2 cellular contexts compared by ENCODE assay signal in the genomic region with DNA sequence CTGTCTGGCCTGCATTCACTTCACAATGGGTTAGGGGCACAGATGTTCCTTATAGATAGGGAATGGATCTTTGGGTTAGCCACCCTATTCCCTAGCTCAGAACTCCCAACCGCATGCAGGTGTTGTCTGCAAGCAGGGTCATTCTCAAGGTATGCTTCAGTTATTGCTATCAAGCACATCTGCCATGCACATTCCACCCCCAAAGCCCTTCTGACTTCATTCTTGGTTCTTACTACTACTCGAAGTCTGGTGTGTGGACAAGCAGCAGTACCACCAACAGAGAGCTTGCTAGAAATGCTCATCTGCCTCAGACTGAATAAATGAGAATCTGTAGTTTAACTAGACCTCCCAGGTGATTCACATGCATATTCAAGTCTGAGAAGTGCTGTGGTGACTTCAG.
TF ChIP-seq lines count a peak whose summit lies in the region.

No MANE protein-coding gene starts in this region.

TF ChIP-seq in GM23338, 12 proteins besides CTCF, POLR2A, EP300 and RAD21 (continued from another document):
- TF ChIP-seq JUNB (IDR thresholded peaks at IDR 0.05; ENCODE audit: unreplicated experiment): no peak

TF ChIP-seq in WTC11, 78 proteins besides CTCF, POLR2A, EP300 and RAD21 (continued from another document):
- TF ChIP-seq, protein P1, sequence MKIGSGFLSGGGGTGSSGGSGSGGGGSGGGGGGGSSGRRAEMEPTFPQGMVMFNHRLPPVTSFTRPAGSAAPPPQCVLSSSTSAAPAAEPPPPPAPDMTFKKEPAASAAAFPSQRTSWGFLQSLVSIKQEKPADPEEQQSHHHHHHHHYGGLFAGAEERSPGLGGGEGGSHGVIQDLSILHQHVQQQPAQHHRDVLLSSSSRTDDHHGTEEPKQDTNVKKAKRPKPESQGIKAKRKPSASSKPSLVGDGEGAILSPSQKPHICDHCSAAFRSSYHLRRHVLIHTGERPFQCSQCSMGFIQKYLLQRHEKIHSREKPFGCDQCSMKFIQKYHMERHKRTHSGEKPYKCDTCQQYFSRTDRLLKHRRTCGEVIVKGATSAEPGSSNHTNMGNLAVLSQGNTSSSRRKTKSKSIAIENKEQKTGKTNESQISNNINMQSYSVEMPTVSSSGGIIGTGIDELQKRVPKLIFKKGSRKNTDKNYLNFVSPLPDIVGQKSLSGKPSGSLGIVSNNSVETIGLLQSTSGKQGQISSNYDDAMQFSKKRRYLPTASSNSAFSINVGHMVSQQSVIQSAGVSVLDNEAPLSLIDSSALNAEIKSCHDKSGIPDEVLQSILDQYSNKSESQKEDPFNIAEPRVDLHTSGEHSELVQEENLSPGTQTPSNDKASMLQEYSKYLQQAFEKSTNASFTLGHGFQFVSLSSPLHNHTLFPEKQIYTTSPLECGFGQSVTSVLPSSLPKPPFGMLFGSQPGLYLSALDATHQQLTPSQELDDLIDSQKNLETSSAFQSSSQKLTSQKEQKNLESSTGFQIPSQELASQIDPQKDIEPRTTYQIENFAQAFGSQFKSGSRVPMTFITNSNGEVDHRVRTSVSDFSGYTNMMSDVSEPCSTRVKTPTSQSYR (CRISPR knock-in tag; IDR thresholded peaks at IDR 0.05): no peak
- no peak for TF ChIP-seq ATF1 (CRISPR knock-in tag; IDR thresholded peaks at IDR 0.05)
- TF ChIP-seq RORB (CRISPR knock-in tag; IDR thresholded peaks at IDR 0.05): no peak
- no peak for TF ChIP-seq ZNF671 (CRISPR knock-in tag; IDR thresholded peaks at IDR 0.05)
- TF ChIP-seq NFATC4 (CRISPR knock-in tag; IDR thresholded peaks at IDR 0.05): no peak
- TF ChIP-seq, protein P2, sequence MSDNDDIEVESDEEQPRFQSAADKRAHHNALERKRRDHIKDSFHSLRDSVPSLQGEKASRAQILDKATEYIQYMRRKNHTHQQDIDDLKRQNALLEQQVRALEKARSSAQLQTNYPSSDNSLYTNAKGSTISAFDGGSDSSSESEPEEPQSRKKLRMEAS (CRISPR knock-in tag; IDR thresholded peaks at IDR 0.05): no peak
- no peak for TF ChIP-seq SMAD4 (CRISPR knock-in tag; IDR thresholded peaks at IDR 0.05)
- TF ChIP-seq, protein P3, sequence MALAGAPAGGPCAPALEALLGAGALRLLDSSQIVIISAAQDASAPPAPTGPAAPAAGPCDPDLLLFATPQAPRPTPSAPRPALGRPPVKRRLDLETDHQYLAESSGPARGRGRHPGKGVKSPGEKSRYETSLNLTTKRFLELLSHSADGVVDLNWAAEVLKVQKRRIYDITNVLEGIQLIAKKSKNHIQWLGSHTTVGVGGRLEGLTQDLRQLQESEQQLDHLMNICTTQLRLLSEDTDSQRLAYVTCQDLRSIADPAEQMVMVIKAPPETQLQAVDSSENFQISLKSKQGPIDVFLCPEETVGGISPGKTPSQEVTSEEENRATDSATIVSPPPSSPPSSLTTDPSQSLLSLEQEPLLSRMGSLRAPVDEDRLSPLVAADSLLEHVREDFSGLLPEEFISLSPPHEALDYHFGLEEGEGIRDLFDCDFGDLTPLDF (CRISPR knock-in tag; IDR thresholded peaks at IDR 0.05): no peak
- TF ChIP-seq GTF2I (CRISPR knock-in tag; conservative IDR thresholded peaks at IDR 0.05): no peak
- TF ChIP-seq NR2C2 (CRISPR knock-in tag; IDR thresholded peaks at IDR 0.05): no peak
- no peak for TF ChIP-seq NR1H2 (CRISPR knock-in tag; IDR thresholded peaks at IDR 0.05)
- TF ChIP-seq ZNF121 (CRISPR knock-in tag; IDR thresholded peaks at IDR 0.05): no peak
- no peak for TF ChIP-seq CREB1 (CRISPR knock-in tag; IDR thresholded peaks at IDR 0.05)
- no peak for TF ChIP-seq MYBL2 (CRISPR knock-in tag; IDR thresholded peaks at IDR 0.05)
